16 cellular contexts compared by ENCODE assay signal in genomic region chr16:67043420-67043819, GRCh38.
"Had no signal": no experiment of that assay in that cellular context is flagged by ENCODE, and none has a peak within 500 bp of the region (broad histone marks: within the 10 kb centered on the region; RNA-seq: fewer than 3 reads in every experiment).

No MANE protein-coding gene starts in this region.

- H3K27me3 Mint-ChIP-seq: naive thymus-derived CD8-positive, alpha-beta T cell; type B pancreatic cell had no signal

- H3K27me3 ChIP-seq: heart left ventricle, neutrophil, sigmoid colon had no signal

- H3K4me3 Mint-ChIP-seq: naive thymus-derived CD8-positive, alpha-beta T cell; type B pancreatic cell had no signal

- H3K9me3 Mint-ChIP-seq: naive thymus-derived CD8-positive, alpha-beta T cell; type B pancreatic cell had no signal

- H3K27ac ChIP-seq: heart left ventricle, neutrophil, psoas muscle, sigmoid colon, skin epidermis had no signal

- H3K9me3 ChIP-seq: heart left ventricle, neutrophil, psoas muscle, sigmoid colon had no signal

- FAIRE-seq: endometrium, frontal cortex, islet of Langerhans, urothelium cell line had no signal

- ATAC-seq: esophagus mucosa; heart left ventricle; naive thymus-derived CD8-positive, alpha-beta T cell; psoas muscle had no signal

- H3K27ac Mint-ChIP-seq: type B pancreatic cell had no signal

- DNase-seq: effector memory CD4-positive, alpha-beta T cell; heart left ventricle; hippocampal formation; kidney glomerular epithelial cell; naive thymus-derived CD8-positive, alpha-beta T cell; psoas muscle; sigmoid colon; stimulated activated naive CD4-positive, alpha-beta T cell treated with Interleukin-2 at 50 U/mL for 16 hours had no signal

- H3K4me3 ChIP-seq: heart left ventricle, psoas muscle, sigmoid colon, skin epidermis had no signal
